ENCODE assay signal across 8 cellular contexts in genomic region chr9:37329576-37329975, GRCh38.
A peak's percentile ranks its signal among the peaks of the same experiment; 100 is the strongest.
DNase-seq lines count a peak whose midpoint lies in the region; ATAC-seq and TF ChIP-seq lines count a peak whose summit lies in the region.

No MANE protein-coding gene starts in this region.

- no peak overlapping the region for H3K27ac Mint-ChIP-seq in activated T-helper 17 cell treated with anti-CD3 and anti-CD28 coated beads, Interleukin-2, amount 50 U/mL, for 72 hours

- TF ChIP-seq CTCF in GM13977 (IDR thresholded peaks at IDR 0.05; ENCODE audit: extremely low read depth, insufficient read depth, missing control alignments) = peak; percentile 71

- in situ Hi-C loops in GM13977 (cut with MboI; ENCODE audit: low pct_unique_long_range_greater_than_20kb, low sequenced_read_pairs, unreplicated experiment) = no loop called here

- H3K4me1 Mint-ChIP-seq in activated T-helper 17 cell treated with anti-CD3 and anti-CD28 coated beads, Interleukin-2, amount 50 U/mL, for 72 hours = no peaks in the 10 kb centered on the region

- no peaks in the 10 kb centered on the region for H3K27me3 Mint-ChIP-seq in activated T-helper 17 cell treated with anti-CD3 and anti-CD28 coated beads, Interleukin-2, amount 50 U/mL, for 72 hours

- ATAC-seq in activated T-helper 17 cell treated with anti-CD3 and anti-CD28 coated beads, Interleukin-2, amount 50 U/mL, for 72 hours (replicated peaks) = no peak
- ATAC-seq in HG03025 (IDR thresholded peaks at IDR 0.05; ENCODE audit: low FRiP score, unreplicated experiment) = no peak

- H3K4me3 Mint-ChIP-seq in activated T-helper 17 cell treated with anti-CD3 and anti-CD28 coated beads, Interleukin-2, amount 50 U/mL, for 72 hours = no peak overlapping the region

- H3K36me3 Mint-ChIP-seq in activated T-helper 17 cell treated with anti-CD3 and anti-CD28 coated beads, Interleukin-2, amount 50 U/mL, for 72 hours (ENCODE audit: low read depth) = peaks cover 22% of the 10 kb centered on the region

- H3K9me3 Mint-ChIP-seq in activated T-helper 17 cell treated with anti-CD3 and anti-CD28 coated beads, Interleukin-2, amount 50 U/mL, for 72 hours = no peaks in the 10 kb centered on the region

- DNase-seq in AG20443 (ENCODE audit: low spot score) (peak; percentile 14), GM13977 (ENCODE audit: low spot score) (no peak), NCI-H1930 (lab: John Stamatoyannopoulos, UW) (peak; percentile 30 to 45), fibroblast of gingiva (ENCODE audit: low read depth) (peak; percentile 40), ecto neural progenitor cell (ENCODE audit: low spot score) (no peak)
- DNase-seq in activated naive CD4-positive, alpha-beta T cell treated with Interleukin-2 at 50 U/mL for 16 hours = no peak

Comparison
In these comparisons a context has a peak if more than half of its experiments do, and no peak if none do; other contexts are left out.
1. DNase-seq: peak in AG20443 (single experiment), NCI-H1930 (2 of 2) and fibroblast of gingiva (single experiment); none in GM13977 (single experiment), ecto neural progenitor cell (single experiment) and activated naive CD4-positive, alpha-beta T cell treated with Interleukin-2 at 50 U/mL for 16 hours (single experiment).